Comparison of ENCODE assay signal across 10 cellular contexts in genomic region chr1:41823453-41823852, GRCh38.
DNase-seq lines count a peak whose midpoint lies in the region; ATAC-seq and TF ChIP-seq lines count a peak whose summit lies in the region.
"Had no signal": no experiment of that assay in that cellular context is flagged by ENCODE, and none has a peak within 500 bp of the region (broad histone marks: within the 10 kb centered on the region; RNA-seq: fewer than 3 reads in every experiment).

No MANE protein-coding gene starts in this region.

- H3K4me1 ChIP-seq in HAP-1 = peaks cover 3% of the 10 kb centered on the region; the same call in 1 of the 2 replicates

- in situ Hi-C loops in HAP-1 (cut with MboI; ENCODE audit: low sequenced_read_pairs) (no loop called here), astrocyte of the cerebellum (cut with HindIII; ENCODE audit: low sequenced_read_pairs) (no loop called here)

- H3K4me3 ChIP-seq in HAP-1 = no peak overlapping the region
- H3K4me3 ChIP-seq in astrocyte of the cerebellum (ENCODE audit: low read depth, low read length) = no peak overlapping the region

- H3K36me3 ChIP-seq in HAP-1 (replicated peaks) = no peaks in the 10 kb centered on the region

- H3K27me3 ChIP-seq in HAP-1 (ENCODE audit: low read depth) = no peaks in the 10 kb centered on the region

- no peaks in the 10 kb centered on the region; the same call in 1 of the 2 replicates for H3K9me3 ChIP-seq in HAP-1

- intact Hi-C loops in sciatic nerve (cut with DNase I) = no loop called here

- peak; percentile 82 for ATAC-seq in sciatic nerve
- ATAC-seq: T-helper 17 cell had no signal

- DNase-seq in HAP-1 (ENCODE audit: low spot score in 2 of 2) (peak; percentile 73 to 78), astrocyte of the cerebellum (ENCODE audit: low read depth) (peak; percentile 11), islet precursor cell (peak; percentile 95), sciatic nerve (ENCODE audit: low spot score) (no peak), NAMALWA (ENCODE audit: low spot score) (no peak), NCI-H2196 treated with DMSO at 0.1 percent for 48 hours (lab: John Stamatoyannopoulos, UW; ENCODE audit: unreplicated experiment) (no peak), ureter (ENCODE audit: low spot score) (no peak)
- no peak for DNase-seq in activated naive CD4-positive, alpha-beta T cell treated with anti-CD3 and anti-CD28 coated beads, Interleukin-2, amount 50 U/mL, for 16 hours
- DNase-seq: DMS153, T-helper 17 cell had no signal

- no peak for TF ChIP-seq CTCF in astrocyte of the cerebellum (IDR thresholded peaks at IDR 0.05; ENCODE audit: low read depth, low read length, missing control alignments)

Comparison
In these comparisons a context has a peak if more than half of its experiments do, and no peak if none do; other contexts are left out.
1. DNase-seq: peak in HAP-1 (2 of 2), astrocyte of the cerebellum (single experiment) and islet precursor cell (single experiment); none in sciatic nerve (single experiment), NAMALWA (single experiment), activated naive CD4-positive, alpha-beta T cell treated with anti-CD3 and anti-CD28 coated beads, Interleukin-2, amount 50 U/mL, for 16 hours (single experiment), NCI-H2196 treated with DMSO at 0.1 percent for 48 hours (single experiment) and ureter (single experiment).